Comparison of ENCODE assay signal across 17 cellular contexts in genomic region chr5:140336388-140336787, GRCh38. TPM values are rescaled to one million over a fixed set of nuclear protein-coding genes. Genes with fewer than 3 reads are reported as not detected.
DNase-seq lines count a peak whose midpoint lies in the region; ATAC-seq and TF ChIP-seq lines count a peak whose summit lies in the region.
"Had no signal": no experiment of that assay in that cellular context is flagged by ENCODE, and none has a peak within 500 bp of the region (broad histone marks: within the 10 kb centered on the region; RNA-seq: fewer than 3 reads in every experiment).

No MANE protein-coding gene starts in this region.

- WGBS in adrenal gland, 4 donors = 32 to 64% (median 43%) methylated on average over 3 to 5 of the region's 5 CpGs
- WGBS in lung, 2 donors = 63 to 78% methylated on average over 5 of the region's 5 CpGs

- H3K9me3 ChIP-seq in adrenal gland (replicated peaks in 1 of 3) = no peaks in the 10 kb centered on the region
- H3K9me3 ChIP-seq in lung (ENCODE audit: control insufficient read depth in 2 of 2, insufficient read depth in 1 of 2, low read length in 1 of 2) = peaks cover 0 to 3% of the 10 kb centered on the region in 2 donors
- H3K9me3 ChIP-seq in stomach smooth muscle (ENCODE audit: control insufficient read depth in 2 of 2, low read length in 2 of 2) = no peaks in the 10 kb centered on the region
- H3K9me3 ChIP-seq: SK-N-SH had no signal

- TF ChIP-seq CTCF in adrenal gland (IDR thresholded peaks at IDR 0.05) (no peak), lung (IDR thresholded peaks at IDR 0.05; ENCODE audit: control extremely low read depth, extremely low read depth) (no peak)

- H3K4me1 ChIP-seq in adrenal gland (replicated peaks in 1 of 2) (peaks cover 0 to 6% of the 10 kb centered on the region in 2 donors), lung (ENCODE audit: control insufficient read depth in 2 of 2, insufficient read depth in 2 of 2, low read length in 2 of 2) (peaks cover 10 to 13% of the 10 kb centered on the region in 2 donors), stomach smooth muscle (ENCODE audit: control insufficient read depth, insufficient read depth, low read length) (peaks cover 37% of the 10 kb centered on the region)

- H3K27me3 ChIP-seq in adrenal gland (no peaks in the 10 kb centered on the region), lung (ENCODE audit: control insufficient read depth, insufficient read depth) (no peaks in the 10 kb centered on the region), stomach smooth muscle (ENCODE audit: control insufficient read depth in 1 of 2, insufficient read depth in 2 of 2, low read length in 2 of 2) (no peaks in the 10 kb centered on the region)

- ATAC-seq in lung (ENCODE audit: insufficient read depth, low FRiP score) (no peak), GM21381 (IDR thresholded peaks at IDR 0.05; ENCODE audit: unreplicated experiment) (no peak)
- ATAC-seq: activated naive CD4-positive, alpha-beta T cell treated with anti-CD3 and anti-CD28 coated beads, Interleukin-2, amount 50 U/mL, for 72 hours; natural killer cell had no signal

- H3K27ac ChIP-seq in adrenal gland = peak overlapping the region in 2 of 5 donors; percentile 54 to 80
- H3K27ac ChIP-seq in lung (ENCODE audit: low read depth in 1 of 2, low read length in 1 of 2) = peak overlapping the region; percentile 30 to 43
- peak overlapping the region; percentile 64 for H3K27ac ChIP-seq in stomach smooth muscle (ENCODE audit: low read length)

- peaks cover 0 to 21% of the 10 kb centered on the region in 2 donors for H3K36me3 ChIP-seq in adrenal gland (replicated peaks in 1 of 2)
- H3K36me3 ChIP-seq in lung (ENCODE audit: control insufficient read depth in 2 of 2, insufficient read depth in 2 of 2, low read length in 2 of 2) = peaks cover 10 to 34% of the 10 kb centered on the region in 2 donors
- peaks cover 21 to 28% of the 10 kb centered on the region in 2 donors for H3K36me3 ChIP-seq in stomach smooth muscle (ENCODE audit: control insufficient read depth in 2 of 2, insufficient read depth in 2 of 2, low read length in 2 of 2)

- intact Hi-C loops in adrenal gland (cut with DNase I) = no loop called here

- TF ChIP-seq POLR2A in adrenal gland (IDR thresholded peaks at IDR 0.05) = no peak

- H3K9ac ChIP-seq in stomach smooth muscle (ENCODE audit: low read length in 2 of 2) = peak overlapping the region in 1 of 2 donors; percentile 36
- H3K9ac ChIP-seq: SK-N-SH had no signal

- H3K4me3 ChIP-seq in adrenal gland (no peak overlapping the region), lung (no peak overlapping the region), stomach smooth muscle (ENCODE audit: low read length in 2 of 2) (peak overlapping the region in 1 of 2 donors; percentile 47)

- DNase-seq in adrenal gland = peak in 6 of 7 donors; percentile 33 to 83 (median 56)
- DNase-seq in fibroblast of gingiva (ENCODE audit: low read depth) = peak; percentile 60
- DNase-seq in lung (ENCODE audit: low spot score) = no peak
- DNase-seq in NCI-H2171 treated with DMSO at 0.1 percent for 48 hours (lab: John Stamatoyannopoulos, UW) = no peak
- no peak for DNase-seq in pons (ENCODE audit: low spot score)
- DNase-seq in NCI-H1694 (lab: John Stamatoyannopoulos, UW) = no peak
- DNase-seq: activated B cell treated with CpG ODN at 0.5 μM for 24 hours, activated T-cell treated with anti-CD3 and anti-CD28 coated beads for 4 hours, cortex of kidney, DMS153, MV-4-11, natural killer cell, SK-N-SH, trophoblast cell had no signal

RNA-seq across cellular contexts. Expression of gene HBEGF, which starts 10.0 kb away (rescaled TPM):
- total RNA-seq in adrenal gland (1 to 10 TPM in 7 of 8 donors, under 1 TPM in 1; 0.54 to 9.8 (median 5.0) TPM), lung (10 to 100 TPM; 13.0 to 27.1 TPM)
- polyA plus RNA-seq in adrenal gland (1 to 10 TPM; 3.0 to 6.2 (median 5.6) TPM), lung (10 to 100 TPM; 16.3 to 20.5 TPM)

RNA-seq across cellular contexts. Expression of gene SLC4A9, which starts 23.6 kb away (rescaled TPM):
- total RNA-seq in adrenal gland = not detected
- polyA plus RNA-seq in adrenal gland = under 1 TPM in 2 of 3 donors, not detected in 1; 0.13 to 0.32 TPM
- under 1 TPM; 0.11 to 0.18 TPM for total RNA-seq in lung
- polyA plus RNA-seq in lung = under 1 TPM; 0.05 to 0.06 TPM
- total RNA-seq: activated B cell treated with CpG ODN at 0.5 μM for 24 hours, natural killer cell had no signal

RNA-seq across cellular contexts. Expression of gene PFDN1, which starts 33.5 kb away (rescaled TPM):
- total RNA-seq in adrenal gland (100 to 1,000 TPM in 2 of 8 donors, 10 to 100 TPM in 6; 49.1 to 194 (median 74.1) TPM), lung (10 to 100 TPM; 42.0 to 45.3 TPM)
- polyA plus RNA-seq in adrenal gland (100 to 1,000 TPM in 1 of 3 donors, 10 to 100 TPM in 2; 68.1 to 130 (median 97.5) TPM), lung (100 to 1,000 TPM in 1 of 2 donors, 10 to 100 TPM in 1; 57.9 to 108 TPM)

Comparison
In these comparisons a context has a peak if more than half of its experiments do, and no peak if none do; other contexts are left out.
1. DNase-seq: peak in adrenal gland (6 of 7) and fibroblast of gingiva (single experiment); none in lung (single experiment), NCI-H2171 treated with DMSO at 0.1 percent for 48 hours (single experiment), pons (single experiment) and NCI-H1694 (single experiment).